Comparison of ENCODE assay signal across 8 cellular contexts in the genomic region with DNA sequence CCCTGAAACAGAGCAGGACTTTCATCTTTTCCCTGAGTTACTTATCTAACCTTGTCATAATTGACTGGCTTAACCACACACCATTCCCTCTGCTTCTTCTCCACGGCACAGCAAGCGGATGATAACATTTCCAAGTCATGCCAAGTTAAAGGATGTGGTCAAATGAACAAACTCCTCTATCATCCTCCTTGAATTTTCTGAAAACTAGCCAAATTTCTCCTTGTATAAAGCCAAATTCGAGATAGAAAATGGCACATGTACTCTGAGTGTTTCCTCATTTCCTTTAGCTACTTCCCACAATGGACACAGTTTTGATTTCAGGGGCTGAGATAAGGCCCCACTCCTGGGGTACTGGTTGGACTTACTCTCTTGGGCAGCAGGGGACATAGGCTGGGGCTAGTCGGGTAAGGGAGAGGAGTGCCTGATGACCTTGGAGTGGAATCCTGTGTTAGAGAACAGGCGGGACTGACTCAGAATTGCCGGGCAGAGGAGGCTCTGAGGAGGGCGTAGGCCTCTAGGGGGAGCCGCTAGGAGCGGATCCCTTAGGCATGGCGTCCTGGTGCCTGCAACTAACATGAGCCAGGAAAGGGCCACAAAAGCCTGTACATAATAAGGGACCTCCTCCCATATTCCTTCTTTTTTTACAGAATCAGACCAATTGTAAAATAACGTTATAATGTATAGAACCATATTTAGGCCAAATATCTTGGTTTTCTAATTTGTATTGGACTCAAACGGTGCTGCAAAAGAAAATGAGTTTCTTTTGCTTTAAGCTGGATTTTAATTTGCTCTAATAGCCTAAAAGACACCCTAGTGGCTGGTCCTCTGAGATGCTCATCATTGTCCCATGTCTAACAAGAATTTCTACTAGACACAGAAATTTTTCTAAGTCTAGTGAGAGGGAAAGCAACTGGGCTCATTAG. TPM values are rescaled to one million over a fixed set of nuclear protein-coding genes. Genes with fewer than 3 reads are reported as not detected.
DNase-seq lines count a peak whose midpoint lies in the region; ATAC-seq, FAIRE-seq and TF ChIP-seq lines count a peak whose summit lies in the region.

No MANE protein-coding gene starts in this region.

- CTCF ChIA-PET in BJ (lab: Yijun Ruan, JAX), result interaction anchor here (0.6 to 1.1 kb wide), 2 partner anchors 10 to 12 kb away, joined by 3 to 5 read pairs; no protein-coding TSS in a partner anchor
- CTCF ChIA-PET in HepG2 (lab: Yijun Ruan, JAX; ENCODE audit: low intra/inter-chr PET ratio, low total read pairs), result no interaction called here

- POLR2A ChIA-PET in BJ (lab: Charles Lee), result no interaction called here
- POLR2A ChIA-PET in HepG2 (lab: Yijun Ruan, JAX), result no interaction called here

- no peak overlapping the region for H3K27ac ChIP-seq in HepG2 (ENCODE audit: extremely low read length, insufficient read depth, low read length)
- H3K27ac ChIP-seq in esophagus muscularis mucosa (replicated peaks in 1 of 4), result no peak overlapping the region

- FAIRE-seq in HepG2 (lab: Jason Lieb, UNC), result peak; percentile 63

- ATAC-seq in HepG2 (peak; percentile 100), HG03108 (IDR thresholded peaks at IDR 0.05; ENCODE audit: unreplicated experiment) (no peak), GM18870 (IDR thresholded peaks at IDR 0.05; ENCODE audit: unreplicated experiment) (no peak)

- peak overlapping the region; percentile 72 for H3K4me2 ChIP-seq in HepG2 (ENCODE audit: low read depth, low read length)

- no peaks in the 10 kb centered on the region for H3K36me3 ChIP-seq in BJ (ENCODE audit: control insufficient read depth, insufficient read depth, low read length)
- no peaks in the 10 kb centered on the region for H3K36me3 ChIP-seq in HepG2 (replicated peaks in 1 of 2; ENCODE audit: control insufficient read depth in 1 of 2, insufficient read depth in 2 of 2, low read length in 2 of 2)
- H3K36me3 ChIP-seq in esophagus muscularis mucosa, result no peaks in the 10 kb centered on the region

- WGBS in HepG2 (ENCODE audit: low lambda C conversion rate), result 7% methylated on average over 11 of the region's 12 CpGs
- 62% methylated on average over 12 of the region's 12 CpGs for WGBS in esophagus muscularis mucosa

- H3K27me3 ChIP-seq in BJ (ENCODE audit: control insufficient read depth, insufficient read depth, low read length), result no peaks in the 10 kb centered on the region
- peaks cover 0 to 9% of the 10 kb centered on the region in 2 experiments; a peak in 1 of 5 replicates for H3K27me3 ChIP-seq in HepG2 (ENCODE audit: control insufficient read depth in 1 of 2, insufficient read depth in 2 of 2, low read length in 2 of 2)
- peaks cover 0 to 18% (median 0%) of the 10 kb centered on the region in 4 donors for H3K27me3 ChIP-seq in esophagus muscularis mucosa

- no TSS peak for BruUV-seq in HepG2 (replicated peaks; lab: Mats Ljungman, UMichigan)

- no peak for DNase-seq in BJ (ENCODE audit: low read depth)
- DNase-seq in HPDE6-E6E7 (ENCODE audit: extremely low spot score), result peak; percentile 39
- peak; percentile 80 for DNase-seq in astrocyte of the spinal cord (ENCODE audit: low read depth, low spot score)
- peak; percentile 55 for DNase-seq in HepG2 (ENCODE audit: low spot score)
- DNase-seq in esophagus muscularis mucosa (ENCODE audit: extremely low spot score), result no peak
- no peak for DNase-seq in NCI-H2196 (lab: John Stamatoyannopoulos, UW; ENCODE audit: unreplicated experiment)

- no peaks in the 10 kb centered on the region for H3K79me2 ChIP-seq in HepG2 (ENCODE audit: insufficient read depth, low read length)

- H2AFZ ChIP-seq in HepG2 (ENCODE audit: low read length), result peak overlapping the region; percentile 52

- peaks cover 12% of the 10 kb centered on the region for H3K4me1 ChIP-seq in HepG2 (ENCODE audit: insufficient read depth, low read length)
- H3K4me1 ChIP-seq in esophagus muscularis mucosa, result no peaks in the 10 kb centered on the region

- H3K9ac ChIP-seq in HepG2 (ENCODE audit: insufficient read depth, low read depth, low read length), result no peak overlapping the region; the same call in 1 of the 2 replicates

- TF ChIP-seq EP300 in HepG2 (IDR thresholded peaks at IDR 0.05; ENCODE audit: low read depth in 2 of 2, low read length in 2 of 2) (no peak), HepG2 (CRISPR knock-in tag; IDR thresholded peaks at IDR 0.05; ENCODE audit: borderline replicate concordance) (no peak), esophagus muscularis mucosa (IDR thresholded peaks at IDR 0.05) (no peak)

- H3K9me3 ChIP-seq in HepG2 (ENCODE audit: low read length) (peaks cover 8% of the 10 kb centered on the region), esophagus muscularis mucosa (peaks cover 0 to 6% (median 1%) of the 10 kb centered on the region in 4 donors)

- in situ Hi-C loops in astrocyte of the spinal cord (cut with HindIII; ENCODE audit: low sequenced_read_pairs) (no loop called here), HepG2 (cut with HindIII; ENCODE audit: extremely low pct_ligation_motif_present, low pct_unique_long_range_greater_than_20kb) (loop anchor here (25.0 kb wide), 1 partner anchor 417 kb away; no protein-coding TSS in a partner anchor)

- no peak for TF ChIP-seq RAD21 in HepG2 (CRISPR knock-in tag; IDR thresholded peaks at IDR 0.05)

- intact Hi-C loops in HepG2 (cut with micrococcal nuclease; ENCODE audit: unreplicated experiment) (loop anchor here (1.0 kb wide), 2 partner anchors 133 to 406 kb away; no protein-coding TSS in a partner anchor), esophagus muscularis mucosa (cut with DNase I) (no loop called here)

- TF ChIP-seq POLR2A in HepG2 (IDR thresholded peaks at IDR 0.05; ENCODE audit: insufficient read depth in 1 of 2, low read depth in 2 of 2, low read length in 2 of 2) (no peak), esophagus muscularis mucosa (IDR thresholded peaks at IDR 0.05; ENCODE audit: low read depth) (no peak)

- H3K4me3 ChIP-seq in BJ (ENCODE audit: low read depth, low read length) (no peak overlapping the region), astrocyte of the spinal cord (ENCODE audit: low read depth, low read length) (no peak overlapping the region), HepG2 (replicated peaks in 1 of 3; ENCODE audit: insufficient read depth in 1 of 3, low read depth in 2 of 3, low read length in 3 of 3) (peak overlapping the region in 1 of 3 experiments; percentile 42; a peak in 2 of 6 replicates), esophagus muscularis mucosa (no peak overlapping the region)

- H4K20me1 ChIP-seq in HepG2 (ENCODE audit: insufficient read depth, low read length), result no peaks in the 10 kb centered on the region

- TF ChIP-seq CTCF in BJ (IDR thresholded peaks at IDR 0.05; ENCODE audit: insufficient read depth, low read depth, low read length) (peak; percentile 59), astrocyte of the spinal cord (IDR thresholded peaks at IDR 0.05; ENCODE audit: low read depth, low read length) (peak; percentile 75), HepG2 (CRISPR knock-in tag; IDR thresholded peaks at IDR 0.05) (peak; percentile 83), esophagus muscularis mucosa (IDR thresholded peaks at IDR 0.05) (peak in 1 of 3 experiments; percentile 28)

TF ChIP-seq in HepG2, 621 proteins besides CTCF, POLR2A, EP300 and RAD21 (continues in another document):
- peak; percentile 12; the same call in 1 of the 2 replicates for TF ChIP-seq SAP130 (CRISPR knock-in tag; IDR thresholded peaks at IDR 0.05; ENCODE audit: low read depth)
- TF ChIP-seq, protein P1, sequence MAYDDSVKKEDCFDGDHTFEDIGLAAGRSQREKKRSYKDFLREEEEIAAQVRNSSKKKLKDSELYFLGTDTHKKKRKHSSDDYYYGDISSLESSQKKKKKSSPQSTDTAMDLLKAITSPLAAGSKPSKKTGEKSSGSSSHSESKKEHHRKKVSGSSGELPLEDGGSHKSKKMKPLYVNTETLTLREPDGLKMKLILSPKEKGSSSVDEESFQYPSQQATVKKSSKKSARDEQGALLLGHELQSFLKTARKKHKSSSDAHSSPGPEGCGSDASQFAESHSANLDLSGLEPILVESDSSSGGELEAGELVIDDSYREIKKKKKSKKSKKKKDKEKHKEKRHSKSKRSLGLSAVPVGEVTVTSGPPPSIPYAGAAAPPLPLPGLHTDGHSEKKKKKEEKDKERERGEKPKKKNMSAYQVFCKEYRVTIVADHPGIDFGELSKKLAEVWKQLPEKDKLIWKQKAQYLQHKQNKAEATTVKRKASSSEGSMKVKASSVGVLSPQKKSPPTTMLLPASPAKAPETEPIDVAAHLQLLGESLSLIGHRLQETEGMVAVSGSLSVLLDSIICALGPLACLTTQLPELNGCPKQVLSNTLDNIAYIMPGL (CRISPR knock-in tag; IDR thresholded peaks at IDR 0.05; ENCODE audit: borderline replicate concordance in 1 of 2, low read depth in 1 of 2), result peak; percentile 27 to 31; a peak in 1 of 4 replicates
- TF ChIP-seq STAG1 (CRISPR knock-in tag; IDR thresholded peaks at IDR 0.05), result peak; percentile 59
- TF ChIP-seq PAWR (CRISPR knock-in tag; IDR thresholded peaks at IDR 0.05; ENCODE audit: borderline replicate concordance), result no peak
- no peak for TF ChIP-seq NAIF1 (CRISPR knock-in tag; IDR thresholded peaks at IDR 0.05; ENCODE audit: borderline replicate concordance)

RNA-seq across cellular contexts. Expression of a gene that starts 20.4 kb away (rescaled TPM):
- polyA plus RNA-seq in BJ (2011; rRNA removed) (7.1 and 10.9 TPM in 2 replicates), HepG2 (2011; rRNA removed) (14.4 and 16.0 TPM in 2 replicates)
- polyA minus RNA-seq in BJ (2011; rRNA and poly(A)+ RNA removed), result 5.1 and 6.4 TPM in 2 replicates
- total RNA-seq in HepG2 (2016; rRNA removed; fragmentation: Illumina TruSeq; extraction: Trizol) (16.2 and 22.6 TPM in 2 replicates), esophagus muscularis mucosa (10 to 100 TPM in 1 of 4 donors, 1 to 10 TPM in 3; 7.1 to 13.7 (median 8.4) TPM)
- 8.7 and 10.1 TPM in 2 replicates for total RNA-seq in HepG2 (2016; cell fraction: cytosol; rRNA removed; fragmentation: Illumina TruSeq; extraction: Trizol; ENCODE audit: low read depth)
- 16.0 and 25.1 TPM in 2 replicates for total RNA-seq in HepG2 (2016; cell fraction: insoluble cytoplasmic fraction; rRNA removed; fragmentation: Illumina TruSeq; extraction: Trizol)
- total RNA-seq in HepG2 (2016; cell fraction: membrane; rRNA removed; fragmentation: Illumina TruSeq; extraction: Trizol), result 20.3 and 21.0 TPM in 2 replicates
- 30.2 and 35.0 TPM in 2 replicates for total RNA-seq in HepG2 (2016; cell fraction: nucleus; rRNA removed; fragmentation: Illumina TruSeq; extraction: Trizol)
- 13.7 and 14.9 TPM in 2 replicates for polyA plus RNA-seq in HepG2 (2011; cell fraction: cytosol; rRNA removed)
- polyA plus RNA-seq in HepG2 (2011; cell fraction: nucleus; rRNA removed), result 35.7 and 38.1 TPM in 2 replicates
- polyA plus RNA-seq in HepG2 (2012), result 14.3 and 16.3 TPM in 2 replicates
- 6.3 and 7.8 TPM in 2 replicates for polyA plus RNA-seq in HepG2 (2016; cell fraction: cytosol; fragmentation: Illumina TruSeq; extraction: Trizol; ENCODE audit: low read depth)
- polyA plus RNA-seq in HepG2 (2016; cell fraction: insoluble cytoplasmic fraction; fragmentation: Illumina TruSeq; extraction: Trizol; ENCODE audit: low read depth), result 11.4 and 13.2 TPM in 2 replicates
- polyA plus RNA-seq in HepG2 (2016; cell fraction: membrane; fragmentation: Illumina TruSeq; extraction: Trizol; ENCODE audit: low read depth), result 12.5 and 12.8 TPM in 2 replicates
- 30.9 and 32.8 TPM in 2 replicates for polyA plus RNA-seq in HepG2 (2016; cell fraction: nucleus; fragmentation: Illumina TruSeq; extraction: Trizol; ENCODE audit: insufficient read depth, low read depth)
- polyA minus RNA-seq in HepG2 (2011; rRNA and poly(A)+ RNA removed; ENCODE audit: low replicate concordance), result 21.4 and 23.9 TPM in 2 replicates
- polyA minus RNA-seq in HepG2 (2011; cell fraction: cytosol; rRNA and poly(A)+ RNA removed), result 13.1 and 14.7 TPM in 2 replicates
- 33.5 and 38.2 TPM in 2 replicates for polyA minus RNA-seq in HepG2 (2011; cell fraction: nucleus; rRNA and poly(A)+ RNA removed)

Comparison
In these comparisons a context has a peak if more than half of its experiments do, and no peak if none do; other contexts are left out.
1. DNase-seq: peak in HPDE6-E6E7 (single experiment), astrocyte of the spinal cord (single experiment) and HepG2 (single experiment); none in BJ (single experiment), esophagus muscularis mucosa (single experiment) and NCI-H2196 (single experiment).